Comparison of ENCODE assay signal across 16 cellular contexts in genomic region chr4:133799916-133800315, GRCh38.
"Had no signal": no experiment of that assay in that cellular context is flagged by ENCODE, and none has a peak within 500 bp of the region (broad histone marks: within the 10 kb centered on the region; RNA-seq: fewer than 3 reads in every experiment).

No MANE protein-coding gene starts in this region.

- DNase-seq: activated CD4-positive, alpha-beta memory T cell treated with anti-CD3 and anti-CD28 coated beads, Interleukin-2, amount 10 ng/mL, durations not matched to agents 7 days and 5 days; activated CD4-positive, alpha-beta T cell treated with anti-CD3 and anti-CD28 coated beads for 36 hours; activated naive CD4-positive, alpha-beta T cell treated with anti-CD3 and anti-CD28 coated beads, Interleukin-2, amount 10 ng/mL, durations not matched to agents 7 days and 5 days; activated T-cell treated with anti-CD3 and anti-CD28 coated beads, Interleukin-2, amount 50 U/mL, for 24 hours; dermis blood vessel endothelial cell; effector memory CD8-positive, alpha-beta T cell; left colon; pancreas; sigmoid colon; stimulated activated CD4-positive, alpha-beta T cell treated with anti-CD3 and anti-CD28 coated beads, Interleukin-12 subunit alpha, Interleukin-12 subunit beta, amount 100 ng/mL, for 4 hours; thyroid gland; WERI-Rb-1 had no signal

- H3K9me3 ChIP-seq: ascending aorta, breast epithelium, pancreas, sigmoid colon, thyroid gland had no signal

- H3K27me3 ChIP-seq: ascending aorta, breast epithelium, pancreas, sigmoid colon, thyroid gland had no signal

- H3K4me1 ChIP-seq: ascending aorta, breast epithelium, pancreas, sigmoid colon, thyroid gland had no signal

- H3K27ac ChIP-seq: ascending aorta, breast epithelium, pancreas, sigmoid colon, thyroid gland, WERI-Rb-1 had no signal

- H3K36me3 ChIP-seq: ascending aorta, breast epithelium, pancreas, sigmoid colon, thyroid gland, WERI-Rb-1 had no signal

- ATAC-seq: activated CD4-positive, alpha-beta T cell treated with anti-CD3 and anti-CD28 coated beads for 36 hours; effector memory CD8-positive, alpha-beta T cell; left colon; pancreas; stimulated activated memory B cell treated with anti-CD40 and anti-IgM and Interleukin-4, amounts not matched to agents 10 μg/mL and 1 μg/mL and 100 μg/mL, for 72 hours had no signal

- H3K4me3 ChIP-seq: ascending aorta, breast epithelium, lung, pancreas, sigmoid colon, thyroid gland had no signal
